In genomic region chr4:186622788-186623464, GRCh38 we compare ENCODE assay signal across 12 cellular contexts.
DNase-seq lines count a peak whose midpoint lies in the region; ATAC-seq and TF ChIP-seq lines count a peak whose summit lies in the region.
"Had no signal": no experiment of that assay in that cellular context is flagged by ENCODE, and none has a peak within 500 bp of the region (broad histone marks: within the 10 kb centered on the region; RNA-seq: fewer than 3 reads in every experiment).

No MANE protein-coding gene starts in this region.

- no peak overlapping the region for H2BK5ac ChIP-seq in trophoblast cell (ENCODE audit: low read depth, low read length, poor library complexity)

- H3K9me2 ChIP-seq in OCI-LY7 (ENCODE audit: insufficient read depth, low read length) = no peaks in the 10 kb centered on the region

- no peak overlapping the region for H3K4ac ChIP-seq in trophoblast cell (ENCODE audit: low read depth, low read length)

- no peak overlapping the region for H2AK5ac ChIP-seq in trophoblast cell (ENCODE audit: low read length)

- H3K79me2 ChIP-seq in trophoblast cell (ENCODE audit: control insufficient read depth, insufficient read depth, low read length, poor library complexity) = no peaks in the 10 kb centered on the region
- H3K79me2 ChIP-seq in OCI-LY7 (ENCODE audit: insufficient read depth, low read depth, low read length) = no peaks in the 10 kb centered on the region

- H4K12ac ChIP-seq in trophoblast cell (ENCODE audit: low read depth, low read length) = no peak overlapping the region

- no peak overlapping the region for H2BK12ac ChIP-seq in trophoblast cell (ENCODE audit: low read length)

- DNase-seq in EL (peak; percentile 80), RWPE1 (ENCODE audit: low spot score) (peak; percentile 30), fibroblast of pulmonary artery (ENCODE audit: low read depth) (peak; percentile 85), trophoblast cell (peak; percentile 56 to 61), OCI-LY7 (ENCODE audit: low spot score) (no peak), cerebellar nuclear complex (lab: John Stamatoyannopoulos, UW) (no peak), T-helper 2 cell (no peak)
- DNase-seq: cortex of kidney, NCI-H1930, SIG-M5, stomach had no signal

- H4K91ac ChIP-seq in trophoblast cell (ENCODE audit: low read depth, low read length) = no peak overlapping the region

- H3K9me3 ChIP-seq in trophoblast cell (ENCODE audit: insufficient read depth, low read depth, low read length) (no peaks in the 10 kb centered on the region), OCI-LY7 (ENCODE audit: low read length) (no peaks in the 10 kb centered on the region)
- H3K9me3 ChIP-seq: stomach had no signal

- H3K36me3 ChIP-seq in trophoblast cell (ENCODE audit: control insufficient read depth in 1 of 2, insufficient read depth in 2 of 2, low read length in 2 of 2) = peaks cover 14 to 26% of the 10 kb centered on the region in 2 experiments
- H3K36me3 ChIP-seq in OCI-LY7 (ENCODE audit: insufficient read depth, low read length) = no peaks in the 10 kb centered on the region

- peaks cover 11 to 20% of the 10 kb centered on the region in 2 experiments for H3K4me1 ChIP-seq in trophoblast cell (ENCODE audit: control insufficient read depth in 1 of 2, insufficient read depth in 2 of 2, low read length in 2 of 2)
- H3K4me1 ChIP-seq in OCI-LY7 (ENCODE audit: insufficient read depth, low read length, poor library complexity, severe bottlenecking) = no peaks in the 10 kb centered on the region
- H3K4me1 ChIP-seq: stomach had no signal

- H3K4me3 ChIP-seq in fibroblast of pulmonary artery (replicated peaks; ENCODE audit: low read depth, low read length) (no peak overlapping the region), trophoblast cell (ENCODE audit: low read depth, low read length) (no peak overlapping the region), OCI-LY7 (ENCODE audit: low read depth, low read length, poor library complexity, severe bottlenecking) (no peak overlapping the region)
- H3K4me3 ChIP-seq: stomach had no signal

- no peak overlapping the region for H2BK120ac ChIP-seq in trophoblast cell (ENCODE audit: insufficient read depth, low read length, poor library complexity)

- H2AFZ ChIP-seq in trophoblast cell (ENCODE audit: insufficient read depth, low read length, poor library complexity) (no peak overlapping the region), OCI-LY7 (ENCODE audit: low read length) (no peak overlapping the region)

- no peak overlapping the region for H3K14ac ChIP-seq in trophoblast cell (ENCODE audit: low read length)

- CTCF ChIA-PET in RWPE1 (lab: Yijun Ruan, JAX) = interaction anchor here (0.7 kb wide), 1 partner anchor 34 kb away, joined by 4 read pairs; no protein-coding TSS in a partner anchor
- CTCF ChIA-PET in OCI-LY7 (lab: Charles Lee; ENCODE audit: unreplicated experiment) = no interaction called here

- no peaks in the 10 kb centered on the region for H3K79me1 ChIP-seq in trophoblast cell (ENCODE audit: low read length)

- WGBS in trophoblast cell (ENCODE audit: extremely low coverage, insufficient coverage, insufficient read length) = no CpG with 5 or more reads among the region's 9 CpGs

- POLR2A ChIA-PET in RWPE1 (lab: Yijun Ruan, JAX; ENCODE audit: low non-redundant PET) (no interaction called here), OCI-LY7 (lab: Charles Lee) (no interaction called here)

- H3K9ac ChIP-seq in trophoblast cell (ENCODE audit: low read length) = no peak overlapping the region

- no peak overlapping the region for H4K8ac ChIP-seq in trophoblast cell (ENCODE audit: low read depth, low read length)

- H4K20me1 ChIP-seq in OCI-LY7 (ENCODE audit: insufficient read depth, low read length) = no peaks in the 10 kb centered on the region

- no peak overlapping the region for H3K18ac ChIP-seq in trophoblast cell (ENCODE audit: low read length)

- ATAC-seq in GM18511 (IDR thresholded peaks at IDR 0.05; ENCODE audit: unreplicated experiment) = no peak

- no peaks in the 10 kb centered on the region for H3K27me3 ChIP-seq in trophoblast cell (ENCODE audit: insufficient read depth, low read length)
- H3K27me3 ChIP-seq: stomach had no signal

- intact Hi-C loops in OCI-LY7 (cut with micrococcal nuclease; ENCODE audit: unreplicated experiment) = no loop called here

- H3K27ac ChIP-seq in RWPE1 (peak overlapping the region; percentile 82), trophoblast cell (ENCODE audit: low read depth, low read length) (peak overlapping the region; percentile 50), OCI-LY7 (ENCODE audit: low read depth, low read length, poor library complexity, severe bottlenecking) (no peak overlapping the region)
- H3K27ac ChIP-seq: stomach had no signal

- H3K4me2 ChIP-seq in trophoblast cell (ENCODE audit: low read length) (no peak overlapping the region), OCI-LY7 (ENCODE audit: low read length) (no peak overlapping the region)

- no TSS peak for BruUV-seq in OCI-LY7 (replicated peaks; lab: Mats Ljungman, UMichigan)

- no peak overlapping the region for H3K23ac ChIP-seq in trophoblast cell (ENCODE audit: low read length)

- no peak for TF ChIP-seq CTCF in RWPE1 (conservative IDR thresholded peaks at IDR 0.05; ENCODE audit: low read depth)
- no peak for TF ChIP-seq CTCF in fibroblast of pulmonary artery (IDR thresholded peaks at IDR 0.05; ENCODE audit: low read length, missing control alignments)
- no peak for TF ChIP-seq CTCF in OCI-LY7 (conservative IDR thresholded peaks at IDR 0.05; ENCODE audit: low read length)

Comparison
In these comparisons a context has a peak if more than half of its experiments do, and no peak if none do; other contexts are left out.
1. DNase-seq: peak in EL (single experiment), RWPE1 (single experiment), fibroblast of pulmonary artery (single experiment) and trophoblast cell (2 of 2); none in OCI-LY7 (single experiment), cerebellar nuclear complex (0 of 2) and T-helper 2 cell (0 of 5).